ENCODE assay signal across 25 cellular contexts in genomic region chr19:35294859-35295258, GRCh38. TPM values are rescaled to one million over a fixed set of nuclear protein-coding genes. Genes with fewer than 3 reads are reported as not detected.
DNase-seq lines count a peak whose midpoint lies in the region; ATAC-seq, FAIRE-seq and TF ChIP-seq lines count a peak whose summit lies in the region.
"Had no signal": no experiment of that assay in that cellular context is flagged by ENCODE, and none has a peak within 500 bp of the region (broad histone marks: within the 10 kb centered on the region; RNA-seq: fewer than 3 reads in every experiment).

No MANE protein-coding gene starts in this region.

- H2AFZ ChIP-seq in HepG2 (ENCODE audit: low read length) (no peak overlapping the region), SU-DHL-6 (ENCODE audit: low read depth, low read length, severe bottlenecking) (no peak overlapping the region)

- H3K4me2 ChIP-seq in HepG2 (ENCODE audit: low read depth, low read length): no peak overlapping the region
- H3K4me2 ChIP-seq in SU-DHL-6 (ENCODE audit: low read depth, low read length, poor library complexity, severe bottlenecking): no peak overlapping the region
- H3K4me2 ChIP-seq: SK-N-SH had no signal

- H3K27me3 ChIP-seq in HepG2 (ENCODE audit: control insufficient read depth in 1 of 2, insufficient read depth in 2 of 2, low read length in 2 of 2) (peaks cover 6 to 39% of the 10 kb centered on the region in 2 experiments), right lobe of liver (no peaks in the 10 kb centered on the region), SU-DHL-6 (ENCODE audit: low read length) (no peaks in the 10 kb centered on the region)

- POLR2A ChIA-PET in HepG2 (lab: Yijun Ruan, JAX): interaction anchor here (0.6 kb wide), 1 partner anchor 551 kb away, joined by 3 read pairs; no protein-coding TSS in a partner anchor

- no peak for TF ChIP-seq POLR2A in HepG2 (IDR thresholded peaks at IDR 0.05; ENCODE audit: insufficient read depth in 1 of 2, low read depth in 2 of 2, low read length in 2 of 2)
- no peak for TF ChIP-seq POLR2A in right lobe of liver (IDR thresholded peaks at IDR 0.05)

- DNase-seq in HepG2 (ENCODE audit: low spot score): no peak
- no peak for DNase-seq in right lobe of liver
- peak; percentile 22 for DNase-seq in iris pigment epithelial cell (ENCODE audit: low read depth)
- no peak for DNase-seq in left ventricle myocardium superior
- no peak for DNase-seq in NCI-H345 (lab: John Stamatoyannopoulos, UW)
- DNase-seq: 8988T; ACHN; C1 segment of cervical spinal cord; CD4-positive, alpha-beta memory T cell; COR-L47; DMS53; HCEC 1CT; Karpas-422; NCI-H1092; NCI-H1417 treated with DMSO at 0.1 percent for 48 hours; NCI-H1694 treated with DMSO at 0.1 percent for 48 hours; NCI-H2081; NCI-H2171 treated with DMSO at 0.1 percent for 48 hours; NCI-H774; PC-3; SK-N-SH had no signal

- no peak for TF ChIP-seq CTCF in HepG2 (CRISPR knock-in tag; IDR thresholded peaks at IDR 0.05)
- no peak for TF ChIP-seq CTCF in right lobe of liver (IDR thresholded peaks at IDR 0.05)
- no peak for TF ChIP-seq CTCF in SU-DHL-6 (IDR thresholded peaks at IDR 0.05; ENCODE audit: insufficient read depth, low read length, poor library complexity, severe bottlenecking)

- TF ChIP-seq EP300 in HepG2 (IDR thresholded peaks at IDR 0.05; ENCODE audit: low read depth in 2 of 2, low read length in 2 of 2) (no peak), HepG2 (CRISPR knock-in tag; IDR thresholded peaks at IDR 0.05; ENCODE audit: borderline replicate concordance) (no peak)

- H3K9me3 ChIP-seq in HepG2 (ENCODE audit: low read length) (no peaks in the 10 kb centered on the region), right lobe of liver (no peaks in the 10 kb centered on the region), SU-DHL-6 (ENCODE audit: insufficient read depth, low read length) (no peaks in the 10 kb centered on the region)
- H3K9me3 ChIP-seq: SK-N-SH had no signal

- no peak for TF ChIP-seq RAD21 in HepG2 (CRISPR knock-in tag; IDR thresholded peaks at IDR 0.05)

- H4K20me1 ChIP-seq in HepG2 (ENCODE audit: insufficient read depth, low read length) (no peaks in the 10 kb centered on the region), SU-DHL-6 (ENCODE audit: low read depth, low read length) (no peaks in the 10 kb centered on the region)

- H3K79me2 ChIP-seq in HepG2 (ENCODE audit: insufficient read depth, low read length) (no peaks in the 10 kb centered on the region), SU-DHL-6 (ENCODE audit: insufficient read depth, low read length) (no peaks in the 10 kb centered on the region)

- H3K9me2 ChIP-seq in SU-DHL-6 (replicated peaks; ENCODE audit: insufficient read depth, low read length): no peaks in the 10 kb centered on the region
- H3K9me2 ChIP-seq: SK-N-SH had no signal

- BruUV-seq in HepG2 (replicated peaks; lab: Mats Ljungman, UMichigan): no TSS peak

- H3K36me3 ChIP-seq in HepG2 (replicated peaks in 1 of 2; ENCODE audit: control insufficient read depth in 1 of 2, insufficient read depth in 2 of 2, low read length in 2 of 2) (no peaks in the 10 kb centered on the region), right lobe of liver (no peaks in the 10 kb centered on the region), SU-DHL-6 (ENCODE audit: low read length) (no peaks in the 10 kb centered on the region)

- CTCF ChIA-PET in HepG2 (lab: Yijun Ruan, JAX; ENCODE audit: low intra/inter-chr PET ratio, low total read pairs): no interaction called here

- 18% methylated on average over 4 of the region's 4 CpGs for WGBS in HepG2 (ENCODE audit: low lambda C conversion rate)
- WGBS in right lobe of liver (ENCODE audit: insufficient coverage, low coverage, low lambda C conversion rate, missing lambda C conversion rate): 65% methylated on average over 3 of the region's 4 CpGs

- H3K27ac ChIP-seq in HepG2 (ENCODE audit: extremely low read length, insufficient read depth, low read length): no peak overlapping the region
- no peak overlapping the region for H3K27ac ChIP-seq in right lobe of liver
- H3K27ac ChIP-seq in SU-DHL-6 (ENCODE audit: low read depth, low read length): peak overlapping the region; percentile 87

- FAIRE-seq in HepG2 (lab: Jason Lieb, UNC): no peak
- FAIRE-seq: G401.6, H1 had no signal

- ATAC-seq in HepG2 (no peak), right lobe of liver (no peak), left ventricle myocardium superior (no peak), SK-N-SH treated with all-trans-retinoic acid at 6 μM for 48 hours (no peak)
- ATAC-seq: PC-3 had no signal

- H3K4me3 ChIP-seq in HepG2 (replicated peaks in 1 of 3; ENCODE audit: insufficient read depth in 1 of 3, low read depth in 2 of 3, low read length in 3 of 3) (no peak overlapping the region), right lobe of liver (no peak overlapping the region), SU-DHL-6 (ENCODE audit: insufficient read depth, low read length, poor library complexity, severe bottlenecking) (no peak overlapping the region)

- intact Hi-C loops in HepG2 (cut with micrococcal nuclease; ENCODE audit: unreplicated experiment): no loop called here
- intact Hi-C loops in right lobe of liver (cut with DNase I): no loop called here
- intact Hi-C loops in left ventricle myocardium superior (cut with micrococcal nuclease): no loop called here

- H3F3A ChIP-seq in SU-DHL-6 (ENCODE audit: insufficient read depth): peaks cover 33% of the 10 kb centered on the region

- in situ Hi-C loops in HepG2 (cut with HindIII; ENCODE audit: extremely low pct_ligation_motif_present, low pct_unique_long_range_greater_than_20kb): no loop called here

- no peak overlapping the region for H3K9ac ChIP-seq in HepG2 (ENCODE audit: insufficient read depth, low read depth, low read length)
- no peak overlapping the region for H3K9ac ChIP-seq in SU-DHL-6 (ENCODE audit: low read length)
- H3K9ac ChIP-seq: SK-N-SH had no signal

- H3K4me1 ChIP-seq in HepG2 (ENCODE audit: insufficient read depth, low read length): peaks cover 58% of the 10 kb centered on the region
- H3K4me1 ChIP-seq in right lobe of liver: no peaks in the 10 kb centered on the region

RNA-seq across cellular contexts. Expression of gene MAG, which starts 2.9 kb away (rescaled TPM):
- total RNA-seq in HepG2 (2016; rRNA removed; fragmentation: Illumina TruSeq; extraction: Trizol) (0.80 and 1.3 TPM in 2 replicates), right lobe of liver (under 1 TPM in 1 of 6 experiments, not detected in 5; 0.40 TPM), left ventricle myocardium superior (not detected)
- total RNA-seq in HepG2 (2016; cell fraction: cytosol; rRNA removed; fragmentation: Illumina TruSeq; extraction: Trizol; ENCODE audit: low read depth): 0.26 and 0.71 TPM in 2 replicates
- 0.56 and 0.87 TPM in 2 replicates for total RNA-seq in HepG2 (2016; cell fraction: insoluble cytoplasmic fraction; rRNA removed; fragmentation: Illumina TruSeq; extraction: Trizol)
- total RNA-seq in HepG2 (2016; cell fraction: membrane; rRNA removed; fragmentation: Illumina TruSeq; extraction: Trizol): 0.59 and 1.5 TPM in 2 replicates
- total RNA-seq in HepG2 (2016; cell fraction: nucleus; rRNA removed; fragmentation: Illumina TruSeq; extraction: Trizol): 1.6 and 2.6 TPM in 2 replicates
- polyA plus RNA-seq in HepG2 (2011; rRNA removed): 0.17 and 0.20 TPM in 2 replicates
- 0.13 and 0.27 TPM in 2 replicates for polyA plus RNA-seq in HepG2 (2011; cell fraction: cytosol; rRNA removed)
- 0.40 and 0.93 TPM in 2 replicates for polyA plus RNA-seq in HepG2 (2011; cell fraction: nucleus; rRNA removed)
- polyA plus RNA-seq in HepG2 (2012): not detected in 2 replicates
- 0.70 TPM in 2 replicates for polyA plus RNA-seq in HepG2 (2016; cell fraction: cytosol; fragmentation: Illumina TruSeq; extraction: Trizol; ENCODE audit: low read depth)
- polyA plus RNA-seq in HepG2 (2016; cell fraction: insoluble cytoplasmic fraction; fragmentation: Illumina TruSeq; extraction: Trizol; ENCODE audit: low read depth): 0.38 and 1.3 TPM in 2 replicates
- polyA plus RNA-seq in HepG2 (2016; cell fraction: membrane; fragmentation: Illumina TruSeq; extraction: Trizol; ENCODE audit: low read depth): 0.24 and 0.97 TPM in 2 replicates
- polyA plus RNA-seq in HepG2 (2016; cell fraction: nucleus; fragmentation: Illumina TruSeq; extraction: Trizol; ENCODE audit: insufficient read depth, low read depth): 0.82 and 1.5 TPM in 2 replicates
- not detected in 2 replicates for polyA minus RNA-seq in HepG2 (2011; rRNA and poly(A)+ RNA removed; ENCODE audit: low replicate concordance)
- not detected in 2 replicates for polyA minus RNA-seq in HepG2 (2011; cell fraction: cytosol; rRNA and poly(A)+ RNA removed)
- 0.64 and 0.75 TPM in 2 replicates for polyA minus RNA-seq in HepG2 (2011; cell fraction: nucleus; rRNA and poly(A)+ RNA removed)
- total RNA-seq: CD4-positive, alpha-beta memory T cell; PC-3 had no signal
- polyA plus RNA-seq: CD4-positive, alpha-beta memory T cell; SK-N-SH had no signal

RNA-seq across cellular contexts. Expression of gene HAMP, which starts 12.5 kb away (rescaled TPM):
- total RNA-seq in HepG2 (2016; rRNA removed; fragmentation: Illumina TruSeq; extraction: Trizol) (25.7 and 47.6 TPM in 2 replicates), right lobe of liver (100 to 1,000 TPM in 2 of 6 experiments, 10 to 100 TPM in 3, under 1 TPM in 1; 0.86 to 146 (median 65.3) TPM), left ventricle myocardium superior (not detected)
- total RNA-seq in HepG2 (2016; cell fraction: cytosol; rRNA removed; fragmentation: Illumina TruSeq; extraction: Trizol; ENCODE audit: low read depth): 25.4 and 32.6 TPM in 2 replicates
- total RNA-seq in HepG2 (2016; cell fraction: insoluble cytoplasmic fraction; rRNA removed; fragmentation: Illumina TruSeq; extraction: Trizol): 29.6 and 46.4 TPM in 2 replicates
- 20.2 and 24.3 TPM in 2 replicates for total RNA-seq in HepG2 (2016; cell fraction: membrane; rRNA removed; fragmentation: Illumina TruSeq; extraction: Trizol)
- total RNA-seq in HepG2 (2016; cell fraction: nucleus; rRNA removed; fragmentation: Illumina TruSeq; extraction: Trizol): 34.1 and 40.9 TPM in 2 replicates
- polyA plus RNA-seq in HepG2 (2011; rRNA removed): 36.1 and 73.0 TPM in 2 replicates
- 15.0 and 69.5 TPM in 2 replicates for polyA plus RNA-seq in HepG2 (2011; cell fraction: cytosol; rRNA removed)
- 13.2 and 42.5 TPM in 2 replicates for polyA plus RNA-seq in HepG2 (2011; cell fraction: nucleus; rRNA removed)
- 6.0 and 30.6 TPM in 2 replicates for polyA plus RNA-seq in HepG2 (2012)
- polyA plus RNA-seq in HepG2 (2016; cell fraction: cytosol; fragmentation: Illumina TruSeq; extraction: Trizol; ENCODE audit: low read depth): 29.7 and 32.2 TPM in 2 replicates
- 44.0 and 52.6 TPM in 2 replicates for polyA plus RNA-seq in HepG2 (2016; cell fraction: insoluble cytoplasmic fraction; fragmentation: Illumina TruSeq; extraction: Trizol; ENCODE audit: low read depth)
- 28.8 and 30.2 TPM in 2 replicates for polyA plus RNA-seq in HepG2 (2016; cell fraction: membrane; fragmentation: Illumina TruSeq; extraction: Trizol; ENCODE audit: low read depth)
- polyA plus RNA-seq in HepG2 (2016; cell fraction: nucleus; fragmentation: Illumina TruSeq; extraction: Trizol; ENCODE audit: insufficient read depth, low read depth): 111 and 114 TPM in 2 replicates
- 150 TPM in 1 of 2 replicates, not detected in the other for polyA minus RNA-seq in HepG2 (2011; rRNA and poly(A)+ RNA removed; ENCODE audit: low replicate concordance)
- 10.9 and 30.2 TPM in 2 replicates for polyA minus RNA-seq in HepG2 (2011; cell fraction: cytosol; rRNA and poly(A)+ RNA removed)
- 9.2 and 18.0 TPM in 2 replicates for polyA minus RNA-seq in HepG2 (2011; cell fraction: nucleus; rRNA and poly(A)+ RNA removed)
- total RNA-seq: H1, PC-3 had no signal
- polyA plus RNA-seq: CD4-positive, alpha-beta memory T cell; SK-N-SH had no signal

RNA-seq across cellular contexts. Expression of gene USF2, which starts 26.1 kb away (rescaled TPM):
- 44.8 and 54.9 TPM in 2 replicates for total RNA-seq in HepG2 (2016; rRNA removed; fragmentation: Illumina TruSeq; extraction: Trizol)
- 85.6 and 90.7 TPM in 2 replicates for total RNA-seq in HepG2 (2016; cell fraction: cytosol; rRNA removed; fragmentation: Illumina TruSeq; extraction: Trizol; ENCODE audit: low read depth)
- total RNA-seq in HepG2 (2016; cell fraction: insoluble cytoplasmic fraction; rRNA removed; fragmentation: Illumina TruSeq; extraction: Trizol): 38.6 and 58.5 TPM in 2 replicates
- 116 and 121 TPM in 2 replicates for total RNA-seq in HepG2 (2016; cell fraction: membrane; rRNA removed; fragmentation: Illumina TruSeq; extraction: Trizol)
- total RNA-seq in HepG2 (2016; cell fraction: nucleus; rRNA removed; fragmentation: Illumina TruSeq; extraction: Trizol): 31.0 and 31.5 TPM in 2 replicates
- polyA plus RNA-seq in HepG2 (2011; rRNA removed): 94.9 and 106 TPM in 2 replicates
- 72.5 and 101 TPM in 2 replicates for polyA plus RNA-seq in HepG2 (2011; cell fraction: cytosol; rRNA removed)
- 179 and 216 TPM in 2 replicates for polyA plus RNA-seq in HepG2 (2011; cell fraction: nucleus; rRNA removed)
- 59.3 and 80.8 TPM in 2 replicates for polyA plus RNA-seq in HepG2 (2012)
- polyA plus RNA-seq in HepG2 (2016; cell fraction: cytosol; fragmentation: Illumina TruSeq; extraction: Trizol; ENCODE audit: low read depth): 180 and 204 TPM in 2 replicates
- polyA plus RNA-seq in HepG2 (2016; cell fraction: insoluble cytoplasmic fraction; fragmentation: Illumina TruSeq; extraction: Trizol; ENCODE audit: low read depth): 76.3 and 81.0 TPM in 2 replicates
- polyA plus RNA-seq in HepG2 (2016; cell fraction: membrane; fragmentation: Illumina TruSeq; extraction: Trizol; ENCODE audit: low read depth): 201 and 210 TPM in 2 replicates
- polyA plus RNA-seq in HepG2 (2016; cell fraction: nucleus; fragmentation: Illumina TruSeq; extraction: Trizol; ENCODE audit: insufficient read depth, low read depth): 122 and 131 TPM in 2 replicates
- 64.5 and 74.9 TPM in 2 replicates for polyA minus RNA-seq in HepG2 (2011; rRNA and poly(A)+ RNA removed; ENCODE audit: low replicate concordance)
- polyA minus RNA-seq in HepG2 (2011; cell fraction: cytosol; rRNA and poly(A)+ RNA removed): 28.8 and 32.4 TPM in 2 replicates
- 29.3 and 33.5 TPM in 2 replicates for polyA minus RNA-seq in HepG2 (2011; cell fraction: nucleus; rRNA and poly(A)+ RNA removed)
- total RNA-seq in right lobe of liver: 10 to 100 TPM; 65.4 to 78.5 (median 75.7) TPM
- 170 TPM for total RNA-seq in left ventricle myocardium superior

RNA-seq across cellular contexts. Expression of gene CD22, which starts 34.1 kb away (rescaled TPM):
- 0.49 and 0.71 TPM in 2 replicates for total RNA-seq in HepG2 (2016; rRNA removed; fragmentation: Illumina TruSeq; extraction: Trizol)
- 0.53 and 1.0 TPM in 2 replicates for total RNA-seq in HepG2 (2016; cell fraction: cytosol; rRNA removed; fragmentation: Illumina TruSeq; extraction: Trizol; ENCODE audit: low read depth)
- total RNA-seq in HepG2 (2016; cell fraction: insoluble cytoplasmic fraction; rRNA removed; fragmentation: Illumina TruSeq; extraction: Trizol): 0.40 and 0.97 TPM in 2 replicates
- 0.62 and 0.93 TPM in 2 replicates for total RNA-seq in HepG2 (2016; cell fraction: membrane; rRNA removed; fragmentation: Illumina TruSeq; extraction: Trizol)
- total RNA-seq in HepG2 (2016; cell fraction: nucleus; rRNA removed; fragmentation: Illumina TruSeq; extraction: Trizol): 2.8 and 3.5 TPM in 2 replicates
- 0.98 and 1.7 TPM in 2 replicates for polyA plus RNA-seq in HepG2 (2011; rRNA removed)
- 0.49 and 0.85 TPM in 2 replicates for polyA plus RNA-seq in HepG2 (2011; cell fraction: cytosol; rRNA removed)
- 1.8 and 2.5 TPM in 2 replicates for polyA plus RNA-seq in HepG2 (2011; cell fraction: nucleus; rRNA removed)
- 0.66 and 0.72 TPM in 2 replicates for polyA plus RNA-seq in HepG2 (2012)
- 0.19 and 0.31 TPM in 2 replicates for polyA plus RNA-seq in HepG2 (2016; cell fraction: cytosol; fragmentation: Illumina TruSeq; extraction: Trizol; ENCODE audit: low read depth)
- 0.82 and 1.2 TPM in 2 replicates for polyA plus RNA-seq in HepG2 (2016; cell fraction: insoluble cytoplasmic fraction; fragmentation: Illumina TruSeq; extraction: Trizol; ENCODE audit: low read depth)
- polyA plus RNA-seq in HepG2 (2016; cell fraction: membrane; fragmentation: Illumina TruSeq; extraction: Trizol; ENCODE audit: low read depth): 0.36 and 0.50 TPM in 2 replicates
- 3.9 and 6.0 TPM in 2 replicates for polyA plus RNA-seq in HepG2 (2016; cell fraction: nucleus; fragmentation: Illumina TruSeq; extraction: Trizol; ENCODE audit: insufficient read depth, low read depth)
- 1.6 and 2.4 TPM in 2 replicates for polyA minus RNA-seq in HepG2 (2011; rRNA and poly(A)+ RNA removed; ENCODE audit: low replicate concordance)
- 1.5 TPM in 1 of 2 replicates, not detected in the other for polyA minus RNA-seq in HepG2 (2011; cell fraction: cytosol; rRNA and poly(A)+ RNA removed)
- polyA minus RNA-seq in HepG2 (2011; cell fraction: nucleus; rRNA and poly(A)+ RNA removed): 0.64 and 0.99 TPM in 2 replicates
- total RNA-seq in right lobe of liver: 1 to 10 TPM in 3 of 6 experiments, under 1 TPM in 3; 0.39 to 1.3 (median 0.96) TPM
- 0.52 TPM for total RNA-seq in left ventricle myocardium superior

RNA-seq across cellular contexts. Expression of gene LSR, which starts 46.1 kb away (rescaled TPM):
- total RNA-seq in HepG2 (2016; rRNA removed; fragmentation: Illumina TruSeq; extraction: Trizol): 14.2 and 29.2 TPM in 2 replicates
- total RNA-seq in HepG2 (2016; cell fraction: cytosol; rRNA removed; fragmentation: Illumina TruSeq; extraction: Trizol; ENCODE audit: low read depth): 8.7 and 9.3 TPM in 2 replicates
- 15.3 and 31.4 TPM in 2 replicates for total RNA-seq in HepG2 (2016; cell fraction: insoluble cytoplasmic fraction; rRNA removed; fragmentation: Illumina TruSeq; extraction: Trizol)
- total RNA-seq in HepG2 (2016; cell fraction: membrane; rRNA removed; fragmentation: Illumina TruSeq; extraction: Trizol): 15.2 and 21.9 TPM in 2 replicates
- 43.9 and 48.2 TPM in 2 replicates for total RNA-seq in HepG2 (2016; cell fraction: nucleus; rRNA removed; fragmentation: Illumina TruSeq; extraction: Trizol)
- 79.2 and 111 TPM in 2 replicates for polyA plus RNA-seq in HepG2 (2011; rRNA removed)
- polyA plus RNA-seq in HepG2 (2011; cell fraction: cytosol; rRNA removed): 44.4 and 71.0 TPM in 2 replicates
- 93.8 and 94.9 TPM in 2 replicates for polyA plus RNA-seq in HepG2 (2011; cell fraction: nucleus; rRNA removed)
- 67.7 and 97.6 TPM in 2 replicates for polyA plus RNA-seq in HepG2 (2012)
- 15.7 and 17.3 TPM in 2 replicates for polyA plus RNA-seq in HepG2 (2016; cell fraction: cytosol; fragmentation: Illumina TruSeq; extraction: Trizol; ENCODE audit: low read depth)
- 25.8 and 27.8 TPM in 2 replicates for polyA plus RNA-seq in HepG2 (2016; cell fraction: insoluble cytoplasmic fraction; fragmentation: Illumina TruSeq; extraction: Trizol; ENCODE audit: low read depth)
- polyA plus RNA-seq in HepG2 (2016; cell fraction: membrane; fragmentation: Illumina TruSeq; extraction: Trizol; ENCODE audit: low read depth): 21.9 and 23.9 TPM in 2 replicates
- 110 and 128 TPM in 2 replicates for polyA plus RNA-seq in HepG2 (2016; cell fraction: nucleus; fragmentation: Illumina TruSeq; extraction: Trizol; ENCODE audit: insufficient read depth, low read depth)
- polyA minus RNA-seq in HepG2 (2011; rRNA and poly(A)+ RNA removed; ENCODE audit: low replicate concordance): 87.8 and 296 TPM in 2 replicates
- polyA minus RNA-seq in HepG2 (2011; cell fraction: cytosol; rRNA and poly(A)+ RNA removed): 103 and 111 TPM in 2 replicates
- 64.0 and 64.9 TPM in 2 replicates for polyA minus RNA-seq in HepG2 (2011; cell fraction: nucleus; rRNA and poly(A)+ RNA removed)
- total RNA-seq in right lobe of liver: 100 to 1,000 TPM in 4 of 6 experiments, 10 to 100 TPM in 2; 96.6 to 138 (median 112) TPM
- 6.1 TPM for total RNA-seq in left ventricle myocardium superior
